Comparison of ENCODE assay signal across 28 cellular contexts in the genomic region with DNA sequence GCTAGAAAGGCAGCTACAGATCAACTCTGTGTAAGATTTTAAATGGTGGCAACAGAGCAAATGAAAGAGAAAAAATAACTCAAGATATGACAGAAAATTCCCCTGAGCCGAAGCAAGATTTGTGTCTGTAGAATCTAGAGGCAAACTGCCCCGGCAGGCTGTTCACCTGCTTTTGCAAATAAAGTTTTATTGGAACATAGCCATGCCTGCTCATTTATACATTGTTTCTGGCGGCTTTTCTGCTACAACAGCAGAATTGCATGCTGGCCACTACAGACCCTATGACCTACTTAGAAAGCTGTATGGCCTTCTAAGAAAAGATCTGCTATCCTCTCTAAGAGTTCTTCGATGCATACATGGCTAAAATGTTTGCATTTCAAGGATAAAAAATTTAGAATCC.
"Had no signal": no experiment of that assay in that cellular context is flagged by ENCODE, and none has a peak within 500 bp of the region (broad histone marks: within the 10 kb centered on the region; RNA-seq: fewer than 3 reads in every experiment).

No MANE protein-coding gene starts in this region.

- FAIRE-seq: bronchial epithelial cell had no signal

- H3K36me3 Mint-ChIP-seq: activated CD4-positive, alpha-beta memory T cell treated with anti-CD3 and anti-CD28 coated beads for 36 hours; activated naive CD4-positive, alpha-beta T cell treated with anti-CD3 and anti-CD28 coated beads, Interleukin-2, amount 50 U/mL, for 72 hours had no signal

- H3K4me1 ChIP-seq: ascending aorta, body of pancreas, Peyer's patch had no signal

- H3K9me3 Mint-ChIP-seq: activated CD4-positive, alpha-beta memory T cell treated with anti-CD3 and anti-CD28 coated beads for 36 hours; activated CD4-positive, alpha-beta T cell treated with anti-CD3 and anti-CD28 coated beads, Interleukin-2, amount 10 ng/mL, durations not matched to agents 7 days and 5 days; activated naive CD4-positive, alpha-beta T cell treated with anti-CD3 and anti-CD28 coated beads, Interleukin-2, amount 50 U/mL, for 72 hours; activated naive CD8-positive, alpha-beta T cell treated with anti-CD3 and anti-CD28 coated beads, Interleukin-2, amount 50 U/mL, for 24 hours; activated T-cell treated with anti-CD3 and anti-CD28 coated beads, Interleukin-2, amount 50 U/mL, for 4 hours; central memory CD8-positive, alpha-beta T cell; T-helper 1 cell treated with Interleukin-12 subunit alpha and Interleukin-12 subunit beta and Interleukin-4 antibody, amounts not matched to agents 30 μg/mL and 1 μg/mL, for 36 hours had no signal

- ATAC-seq: activated naive CD4-positive, alpha-beta T cell treated with anti-CD3 and anti-CD28 coated beads, Interleukin-2, amount 50 U/mL, for 72 hours; activated naive CD8-positive, alpha-beta T cell treated with anti-CD3 and anti-CD28 coated beads, Interleukin-2, amount 50 U/mL, for 24 hours; activated T-cell treated with anti-CD3 and anti-CD28 coated beads, Interleukin-2, amount 50 U/mL, for 4 hours; body of pancreas had no signal

- H3K4me3 ChIP-seq: ascending aorta, body of pancreas, Peyer's patch had no signal

- H3K27ac Mint-ChIP-seq: activated CD4-positive, alpha-beta memory T cell treated with anti-CD3 and anti-CD28 coated beads for 36 hours; activated CD4-positive, alpha-beta T cell treated with anti-CD3 and anti-CD28 coated beads, Interleukin-2, amount 10 ng/mL, durations not matched to agents 7 days and 5 days; activated naive CD4-positive, alpha-beta T cell treated with anti-CD3 and anti-CD28 coated beads, Interleukin-2, amount 50 U/mL, for 72 hours; activated naive CD8-positive, alpha-beta T cell treated with anti-CD3 and anti-CD28 coated beads, Interleukin-2, amount 50 U/mL, for 24 hours; T-helper 1 cell treated with Interleukin-12 subunit alpha and Interleukin-12 subunit beta and Interleukin-4 antibody, amounts not matched to agents 30 μg/mL and 1 μg/mL, for 36 hours had no signal

- H3K27me3 ChIP-seq: ascending aorta, body of pancreas, Peyer's patch had no signal

- H3K27me3 Mint-ChIP-seq: activated CD4-positive, alpha-beta memory T cell treated with anti-CD3 and anti-CD28 coated beads for 36 hours; activated CD4-positive, alpha-beta T cell treated with anti-CD3 and anti-CD28 coated beads, Interleukin-2, amount 10 ng/mL, durations not matched to agents 7 days and 5 days; activated naive CD8-positive, alpha-beta T cell treated with anti-CD3 and anti-CD28 coated beads, Interleukin-2, amount 50 U/mL, for 24 hours; central memory CD8-positive, alpha-beta T cell had no signal

- H3K4me1 Mint-ChIP-seq: activated CD4-positive, alpha-beta T cell treated with anti-CD3 and anti-CD28 coated beads, Interleukin-2, amount 10 ng/mL, durations not matched to agents 7 days and 5 days; activated naive CD8-positive, alpha-beta T cell treated with anti-CD3 and anti-CD28 coated beads, Interleukin-2, amount 50 U/mL, for 24 hours; central memory CD8-positive, alpha-beta T cell had no signal

- DNase-seq: activated CD4-positive, alpha-beta memory T cell treated with anti-CD3 and anti-CD28 coated beads for 36 hours; activated CD4-positive, alpha-beta T cell treated with anti-CD3 and anti-CD28 coated beads, Interleukin-2, amount 10 ng/mL, durations not matched to agents 7 days and 5 days; activated CD4-positive, CD25-positive, alpha-beta regulatory T cell; activated CD8-positive, alpha-beta memory T cell treated with anti-CD3 and anti-CD28 coated beads for 24 hours; activated effector memory CD4-positive, alpha-beta T cell treated with anti-CD3 and anti-CD28 coated beads, Interleukin-2, amount 50 U/mL, for 16 hours; activated naive CD4-positive, alpha-beta T cell treated with Interleukin-2 at 50 U/mL for 16 hours; activated naive CD8-positive, alpha-beta T cell treated with anti-CD3 and anti-CD28 coated beads, Interleukin-2, amount 50 U/mL, for 24 hours; activated T-cell treated with anti-CD3 and anti-CD28 coated beads, Interleukin-2, amount 50 U/mL, for 4 hours; amniotic stem cell; body of pancreas; cortex of kidney; MV-4-11; NCI-H1092 treated with DMSO at 0.1 percent for 48 hours; NCI-H1417 treated with DMSO at 0.1 percent for 48 hours; NCI-H1694; NCI-H2029; NCI-H2107; NCI-H2171 treated with DMSO at 0.1 percent for 48 hours; NCI-H226; NCI-H526; NCI-H774; Peyer's patch; SHP77 treated with DMSO at 0.1 percent for 48 hours had no signal

- H3K9me3 ChIP-seq: ascending aorta, body of pancreas, Peyer's patch had no signal

- H3K36me3 ChIP-seq: ascending aorta, Peyer's patch had no signal

- H3K4me3 Mint-ChIP-seq: activated CD4-positive, alpha-beta memory T cell treated with anti-CD3 and anti-CD28 coated beads for 36 hours; activated CD4-positive, alpha-beta T cell treated with anti-CD3 and anti-CD28 coated beads, Interleukin-2, amount 10 ng/mL, durations not matched to agents 7 days and 5 days; activated naive CD8-positive, alpha-beta T cell treated with anti-CD3 and anti-CD28 coated beads, Interleukin-2, amount 50 U/mL, for 24 hours; activated T-cell treated with anti-CD3 and anti-CD28 coated beads, Interleukin-2, amount 50 U/mL, for 4 hours; central memory CD8-positive, alpha-beta T cell; T-helper 1 cell treated with Interleukin-12 subunit alpha and Interleukin-12 subunit beta and Interleukin-4 antibody, amounts not matched to agents 30 μg/mL and 1 μg/mL, for 36 hours had no signal

- H3K27ac ChIP-seq: ascending aorta, body of pancreas, Peyer's patch had no signal
